ENCODE assay signal across 14 cellular contexts in the genomic region with DNA sequence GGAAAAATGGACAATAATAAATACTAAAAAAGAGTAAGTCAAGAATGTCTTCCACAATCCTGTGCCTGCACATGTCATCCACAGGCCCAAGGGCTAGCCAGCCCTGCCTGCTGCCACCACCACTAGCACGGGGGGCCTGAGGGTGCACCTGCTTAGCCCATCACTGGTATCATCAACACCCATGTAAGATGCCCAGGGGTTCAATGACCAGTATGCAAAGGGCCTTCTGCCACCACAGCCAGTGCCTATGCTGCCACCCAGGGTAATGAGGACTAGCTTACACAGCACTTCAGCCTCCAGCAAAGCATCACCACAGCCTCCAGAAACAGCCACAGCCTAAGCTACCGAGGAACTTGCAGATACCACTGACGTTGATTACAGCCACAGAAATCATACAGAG. TPM values are rescaled to one million over a fixed set of nuclear protein-coding genes. Genes with fewer than 3 reads are reported as not detected.
DNase-seq lines count a peak whose midpoint lies in the region; ATAC-seq and TF ChIP-seq lines count a peak whose summit lies in the region.
"Had no signal": no experiment of that assay in that cellular context is flagged by ENCODE, and none has a peak within 500 bp of the region (broad histone marks: within the 10 kb centered on the region; RNA-seq: fewer than 3 reads in every experiment).

No MANE protein-coding gene starts in this region.

- H3K27ac Mint-ChIP-seq in activated CD8-positive, alpha-beta memory T cell treated with anti-CD3 and anti-CD28 coated beads, Interleukin-2, amount 10 ng/mL, durations not matched to agents 7 days and 5 days: no peak overlapping the region
- no peak overlapping the region for H3K27ac Mint-ChIP-seq in osteocyte (ENCODE audit: unreplicated experiment)
- H3K27ac Mint-ChIP-seq: CD4-positive, alpha-beta T cell had no signal

- no peaks in the 10 kb centered on the region for H4K20me1 ChIP-seq in OCI-LY7 (ENCODE audit: insufficient read depth, low read length)

- POLR2A ChIA-PET in OCI-LY7 (lab: Charles Lee): no interaction called here

- H3K4me1 ChIP-seq in OCI-LY7 (ENCODE audit: insufficient read depth, low read length, poor library complexity, severe bottlenecking): no peaks in the 10 kb centered on the region
- no peaks in the 10 kb centered on the region for H3K4me1 ChIP-seq in ascending aorta
- H3K4me1 ChIP-seq: Caco-2 had no signal

- no peak overlapping the region for H3K4me2 ChIP-seq in OCI-LY7 (ENCODE audit: low read length)

- no peak for ATAC-seq in activated CD8-positive, alpha-beta memory T cell treated with anti-CD3 and anti-CD28 coated beads, Interleukin-2, amount 10 ng/mL, durations not matched to agents 7 days and 5 days
- no peak for ATAC-seq in HG03571 (IDR thresholded peaks at IDR 0.05; ENCODE audit: unreplicated experiment)

- H3K27me3 ChIP-seq in WERI-Rb-1 (ENCODE audit: insufficient read depth, low read depth, severe bottlenecking): no peaks in the 10 kb centered on the region
- no peaks in the 10 kb centered on the region for H3K27me3 ChIP-seq in ascending aorta

- H3K4me1 Mint-ChIP-seq in activated CD8-positive, alpha-beta memory T cell treated with anti-CD3 and anti-CD28 coated beads, Interleukin-2, amount 10 ng/mL, durations not matched to agents 7 days and 5 days: no peaks in the 10 kb centered on the region
- H3K4me1 Mint-ChIP-seq in osteocyte (ENCODE audit: unreplicated experiment): no peaks in the 10 kb centered on the region

- intact Hi-C loops in OCI-LY7 (cut with micrococcal nuclease; ENCODE audit: unreplicated experiment) (no loop called here), ascending aorta (cut with DNase I) (no loop called here)

- no TSS peak for BruUV-seq in OCI-LY7 (replicated peaks; lab: Mats Ljungman, UMichigan)

- no peak overlapping the region for H3K4me3 Mint-ChIP-seq in activated CD8-positive, alpha-beta memory T cell treated with anti-CD3 and anti-CD28 coated beads, Interleukin-2, amount 10 ng/mL, durations not matched to agents 7 days and 5 days
- no peak overlapping the region for H3K4me3 Mint-ChIP-seq in osteocyte (ENCODE audit: unreplicated experiment)
- H3K4me3 Mint-ChIP-seq: CD4-positive, alpha-beta T cell had no signal

- H3K27ac ChIP-seq in WERI-Rb-1: no peak overlapping the region
- H3K27ac ChIP-seq in OCI-LY7 (ENCODE audit: low read depth, low read length, poor library complexity, severe bottlenecking): no peak overlapping the region
- H3K27ac ChIP-seq in ascending aorta: no peak overlapping the region
- H3K27ac ChIP-seq: C4-2B, GM23248 had no signal

- H3K36me3 ChIP-seq in WERI-Rb-1: no peaks in the 10 kb centered on the region
- H3K36me3 ChIP-seq in OCI-LY7 (ENCODE audit: insufficient read depth, low read length): no peaks in the 10 kb centered on the region
- no peaks in the 10 kb centered on the region for H3K36me3 ChIP-seq in ascending aorta

- H3K36me3 Mint-ChIP-seq in activated CD8-positive, alpha-beta memory T cell treated with anti-CD3 and anti-CD28 coated beads, Interleukin-2, amount 10 ng/mL, durations not matched to agents 7 days and 5 days: peaks cover 20% of the 10 kb centered on the region
- H3K36me3 Mint-ChIP-seq in osteocyte (ENCODE audit: unreplicated experiment): peaks cover 4% of the 10 kb centered on the region

- TF ChIP-seq CTCF in WERI-Rb-1 (IDR thresholded peaks at IDR 0.05; ENCODE audit: low read depth, low read length) (no peak), osteocyte (IDR thresholded peaks at IDR 0.05) (no peak), OCI-LY7 (conservative IDR thresholded peaks at IDR 0.05; ENCODE audit: low read length) (no peak), ascending aorta (IDR thresholded peaks at IDR 0.05) (no peak)

- CTCF ChIA-PET in activated CD8-positive, alpha-beta memory T cell treated with anti-CD3 and anti-CD28 coated beads, Interleukin-2, amount 10 ng/mL, durations not matched to agents 7 days and 5 days (lab: Charles Lee): no interaction called here
- CTCF ChIA-PET in OCI-LY7 (lab: Charles Lee; ENCODE audit: unreplicated experiment): no interaction called here

- no peaks in the 10 kb centered on the region for H3K79me2 ChIP-seq in OCI-LY7 (ENCODE audit: insufficient read depth, low read depth, low read length)

- peaks cover 17% of the 10 kb centered on the region for H3K9me3 Mint-ChIP-seq in activated CD8-positive, alpha-beta memory T cell treated with anti-CD3 and anti-CD28 coated beads, Interleukin-2, amount 10 ng/mL, durations not matched to agents 7 days and 5 days (ENCODE audit: low read depth)
- peaks cover 30% of the 10 kb centered on the region for H3K9me3 Mint-ChIP-seq in osteocyte (ENCODE audit: unreplicated experiment)

- DNase-seq in activated CD8-positive, alpha-beta memory T cell treated with anti-CD3 and anti-CD28 coated beads, Interleukin-2, amount 50 U/mL, for 48 hours: peak; percentile 29
- DNase-seq in activated CD8-positive, alpha-beta memory T cell treated with anti-CD3 and anti-CD28 coated beads, Interleukin-2, amount 10 ng/mL, durations not matched to agents 7 days and 5 days: no peak
- peak; percentile 3 for DNase-seq in WERI-Rb-1
- peak; percentile 62 for DNase-seq in osteocyte (ENCODE audit: extremely low spot score, unreplicated experiment)
- DNase-seq in OCI-LY7 (ENCODE audit: low spot score): no peak
- DNase-seq in ascending aorta (ENCODE audit: low spot score in 2 of 2): no peak
- DNase-seq: ACHN; Caco-2; CD4-positive, alpha-beta T cell; GM23248; HCEC 1CT; IMR-90 had no signal

- H3K27me3 Mint-ChIP-seq in activated CD8-positive, alpha-beta memory T cell treated with anti-CD3 and anti-CD28 coated beads, Interleukin-2, amount 10 ng/mL, durations not matched to agents 7 days and 5 days: peaks cover 27% of the 10 kb centered on the region
- H3K27me3 Mint-ChIP-seq in osteocyte (ENCODE audit: unreplicated experiment): no peaks in the 10 kb centered on the region

- H3K4me3 ChIP-seq in WERI-Rb-1 (ENCODE audit: low read depth, low read length): no peak overlapping the region
- H3K4me3 ChIP-seq in OCI-LY7 (ENCODE audit: low read depth, low read length, poor library complexity, severe bottlenecking): no peak overlapping the region
- H3K4me3 ChIP-seq in ascending aorta: no peak overlapping the region
- H3K4me3 ChIP-seq: GM23248 had no signal

- H3K9me3 ChIP-seq in WERI-Rb-1 (ENCODE audit: severe bottlenecking): peaks cover 13% of the 10 kb centered on the region
- peaks cover 9% of the 10 kb centered on the region for H3K9me3 ChIP-seq in OCI-LY7 (ENCODE audit: low read length)
- peaks cover 11 to 34% of the 10 kb centered on the region in 2 donors for H3K9me3 ChIP-seq in ascending aorta

- no peaks in the 10 kb centered on the region for H3K9me2 ChIP-seq in OCI-LY7 (ENCODE audit: insufficient read depth, low read length)

- no peak overlapping the region for H2AFZ ChIP-seq in OCI-LY7 (ENCODE audit: low read length)
- H2AFZ ChIP-seq: GM23248 had no signal

RNA-seq across cellular contexts. Expression of gene POFUT2, which starts 46.3 kb away (rescaled TPM):
- total RNA-seq in activated CD8-positive, alpha-beta memory T cell treated with anti-CD3 and anti-CD28 coated beads, Interleukin-2, amount 10 ng/mL, durations not matched to agents 7 days and 5 days: 10 to 100 TPM; 16.4 to 19.5 TPM
- 62.7 and 63.7 TPM in 2 replicates for total RNA-seq in osteocyte
- 14.4 and 20.5 TPM in 2 replicates for total RNA-seq in OCI-LY7 (2014; rRNA removed; shearing (Covaris generic))
- 17.0 and 20.4 TPM in 2 replicates for total RNA-seq in OCI-LY7 (2022)
- total RNA-seq in ascending aorta: 39.4 TPM

Comparison
In these comparisons a context has a peak if more than half of its experiments do, and no peak if none do; other contexts are left out.
1. DNase-seq: peak in activated CD8-positive, alpha-beta memory T cell treated with anti-CD3 and anti-CD28 coated beads, Interleukin-2, amount 50 U/mL, for 48 hours (single experiment), WERI-Rb-1 (single experiment) and osteocyte (single experiment); none in activated CD8-positive, alpha-beta memory T cell treated with anti-CD3 and anti-CD28 coated beads, Interleukin-2, amount 10 ng/mL, durations not matched to agents 7 days and 5 days (single experiment), OCI-LY7 (single experiment) and ascending aorta (0 of 2).